25 cellular contexts compared by ENCODE assay signal in genomic region chr4:187065836-187066235, GRCh38.
"Had no signal": no experiment of that assay in that cellular context is flagged by ENCODE, and none has a peak within 500 bp of the region (broad histone marks: within the 10 kb centered on the region; RNA-seq: fewer than 3 reads in every experiment).

No MANE protein-coding gene starts in this region.

- H3K27me3 ChIP-seq: dorsolateral prefrontal cortex, esophagus squamous epithelium, gastrocnemius medialis, left lung had no signal

- H3K4me1 ChIP-seq: esophagus squamous epithelium, gastrocnemius medialis, left lung, lower lobe of right lung had no signal

- H3K9me3 Mint-ChIP-seq: endodermal cell had no signal

- H3K4me3 ChIP-seq: coronary artery, dorsolateral prefrontal cortex, esophagus squamous epithelium, gastrocnemius medialis, heart right ventricle, left lung, lower lobe of right lung had no signal

- H3K27me3 Mint-ChIP-seq: effector memory CD8-positive, alpha-beta T cell had no signal

- H3K9me3 ChIP-seq: esophagus squamous epithelium, gastrocnemius medialis, left lung, lower lobe of right lung had no signal

- DNase-seq: dermis blood vessel endothelial cell; dorsolateral prefrontal cortex; effector CD4-positive, alpha-beta T cell; effector memory CD8-positive, alpha-beta T cell; endodermal cell; erythroblast; esophagus squamous epithelium; foreskin fibroblast; gastrocnemius medialis; glutamatergic neuron; head of caudate nucleus; heart right ventricle; hippocampal formation; left cardiac atrium; left lung; left ventricle myocardium superior; lower lobe of right lung; mesendoderm; midbrain had no signal

- H3K4me3 Mint-ChIP-seq: effector memory CD8-positive, alpha-beta T cell; endodermal cell had no signal

- H3K36me3 ChIP-seq: esophagus squamous epithelium, gastrocnemius medialis, heart right ventricle, left lung, lower lobe of right lung had no signal

- H3K27ac ChIP-seq: coronary artery, dorsolateral prefrontal cortex, epithelial cell of prostate, esophagus squamous epithelium, gastrocnemius medialis, heart right ventricle, left lung, lower lobe of right lung had no signal

- H3K27ac Mint-ChIP-seq: effector memory CD8-positive, alpha-beta T cell; endodermal cell had no signal

- ATAC-seq: effector memory CD8-positive, alpha-beta T cell; esophagus mucosa; gastrocnemius medialis; heart right ventricle; left cardiac atrium; left lung; left ventricle myocardium superior; lower lobe of right lung had no signal

- FAIRE-seq: colon, islet of Langerhans, keratinocyte had no signal
